18 cellular contexts compared by ENCODE assay signal in genomic region chr17:14464741-14465140, GRCh38.
DNase-seq lines count a peak whose midpoint lies in the region; ATAC-seq and TF ChIP-seq lines count a peak whose summit lies in the region.
"Had no signal": no experiment of that assay in that cellular context is flagged by ENCODE, and none has a peak within 500 bp of the region (broad histone marks: within the 10 kb centered on the region; RNA-seq: fewer than 3 reads in every experiment).

No MANE protein-coding gene starts in this region.

- H3K9me3 ChIP-seq in fibroblast of lung (ENCODE audit: control insufficient read depth, insufficient read depth, low read depth, low read length), result no peaks in the 10 kb centered on the region
- H3K9me3 ChIP-seq in smooth muscle cell (replicated peaks; ENCODE audit: low read depth), result no peaks in the 10 kb centered on the region
- H3K9me3 ChIP-seq: gastroesophageal sphincter had no signal

- H3F3A ChIP-seq in smooth muscle cell (ENCODE audit: low read depth), result no peaks in the 10 kb centered on the region

- H3K4me2 ChIP-seq in fibroblast of lung (ENCODE audit: extremely low read depth, insufficient read depth, low read length), result peak overlapping the region; percentile 16
- H3K4me2 ChIP-seq in smooth muscle cell, result no peak overlapping the region

- H3K79me2 ChIP-seq in fibroblast of lung (ENCODE audit: control insufficient read depth, insufficient read depth, low read length) (no peaks in the 10 kb centered on the region), smooth muscle cell (ENCODE audit: low read depth) (no peaks in the 10 kb centered on the region)

- H2AFZ ChIP-seq in fibroblast of lung (ENCODE audit: low read length), result no peak overlapping the region
- no peak overlapping the region for H2AFZ ChIP-seq in smooth muscle cell (ENCODE audit: low read depth)

- H3K4me3 ChIP-seq in fibroblast of lung (replicated peaks in 1 of 4; ENCODE audit: control extremely low read depth in 1 of 4, insufficient read depth in 1 of 4, low read depth in 3 of 4, low read length in 4 of 4) (no peak overlapping the region), smooth muscle cell (no peak overlapping the region)
- H3K4me3 ChIP-seq: gastroesophageal sphincter, GM12878, lung had no signal

- H3K27me3 ChIP-seq in fibroblast of lung (ENCODE audit: control insufficient read depth, insufficient read depth, low read length), result no peaks in the 10 kb centered on the region
- no peaks in the 10 kb centered on the region for H3K27me3 ChIP-seq in smooth muscle cell (ENCODE audit: low read depth)
- H3K27me3 ChIP-seq: brain microvascular endothelial cell, gastroesophageal sphincter had no signal

- DNase-seq in EL (peak; percentile 84), RPMI7951 (ENCODE audit: low read depth) (peak; percentile 35), fibroblast of lung (ENCODE audit: low read depth in 2 of 2) (peak; percentile 36 to 77), smooth muscle cell (lab: John Stamatoyannopoulos, UW; ENCODE audit: unreplicated experiment) (no peak), NOMO-1 treated with DMSO at 0.1 percent for 48 hours (lab: John Stamatoyannopoulos, UW; ENCODE audit: unreplicated experiment) (no peak), NCI-H1092 (lab: John Stamatoyannopoulos, UW) (no peak)
- DNase-seq: activated CD8-positive, alpha-beta memory T cell treated with anti-CD3 and anti-CD28 coated beads, Interleukin-2, amount 50 U/mL, for 48 hours; activated naive CD4-positive, alpha-beta T cell treated with Interleukin-2 at 50 U/mL for 16 hours; brain microvascular endothelial cell; CD4-positive, alpha-beta memory T cell; DND-41; naive thymus-derived CD8-positive, alpha-beta T cell; NCI-H1105 treated with DMSO at 0.1 percent for 48 hours; NCI-H345 had no signal

- H3K36me3 ChIP-seq in fibroblast of lung (ENCODE audit: control insufficient read depth, insufficient read depth, low read length) (no peaks in the 10 kb centered on the region), smooth muscle cell (ENCODE audit: low read depth) (no peaks in the 10 kb centered on the region)
- H3K36me3 ChIP-seq: brain microvascular endothelial cell, gastroesophageal sphincter had no signal

- H3K4me1 ChIP-seq in fibroblast of lung (ENCODE audit: control insufficient read depth, extremely low read depth, insufficient read depth, low read length) (no peaks in the 10 kb centered on the region), smooth muscle cell (ENCODE audit: low read depth) (peaks cover 6% of the 10 kb centered on the region)
- H3K4me1 ChIP-seq: gastroesophageal sphincter had no signal

- no peak for ATAC-seq in HG02642 (IDR thresholded peaks at IDR 0.05; ENCODE audit: poor library complexity, unreplicated experiment)
- ATAC-seq: GM12878; naive thymus-derived CD8-positive, alpha-beta T cell had no signal

- WGBS in smooth muscle cell (ENCODE audit: low lambda C conversion rate), result 67% methylated on average over 4 of the region's 4 CpGs

- H4K20me1 ChIP-seq in fibroblast of lung (ENCODE audit: control insufficient read depth, extremely low read depth, insufficient read depth, low read length) (no peaks in the 10 kb centered on the region), smooth muscle cell (ENCODE audit: low read depth) (no peaks in the 10 kb centered on the region)

- no peak overlapping the region for H3K9ac ChIP-seq in fibroblast of lung (ENCODE audit: insufficient read depth, low read length)
- H3K9ac ChIP-seq in smooth muscle cell (ENCODE audit: low read depth), result no peak overlapping the region

- TF ChIP-seq CTCF in fibroblast of lung (conservative IDR thresholded peaks at IDR 0.05 in 1 of 2, IDR thresholded peaks at IDR 0.05 in 1 of 2; ENCODE audit: low read depth in 1 of 2, low read length in 2 of 2) (no peak), smooth muscle cell (IDR thresholded peaks at IDR 0.05; ENCODE audit: borderline replicate concordance, insufficient read depth, poor library complexity, severe bottlenecking) (no peak)

- no peak overlapping the region for H3K27ac ChIP-seq in fibroblast of lung (ENCODE audit: insufficient read depth, low read length)
- H3K27ac ChIP-seq in smooth muscle cell (ENCODE audit: low read depth), result peak overlapping the region; percentile 26
- H3K27ac ChIP-seq: brain microvascular endothelial cell, gastroesophageal sphincter had no signal

Comparison
In these comparisons a context has a peak if more than half of its experiments do, and no peak if none do; other contexts are left out.
1. DNase-seq: peak in EL (single experiment), RPMI7951 (single experiment) and fibroblast of lung (2 of 2); none in smooth muscle cell (single experiment), NOMO-1 treated with DMSO at 0.1 percent for 48 hours (single experiment) and NCI-H1092 (single experiment).